In genomic region chrX:19382500-19383145, GRCh38 we compare ENCODE assay signal across 8 cellular contexts. TPM values are rescaled to one million over a fixed set of nuclear protein-coding genes. Genes with fewer than 3 reads are reported as not detected.
DNase-seq lines count a peak whose midpoint lies in the region; ATAC-seq and TF ChIP-seq lines count a peak whose summit lies in the region.

No MANE protein-coding gene starts in this region.

- no peaks in the 10 kb centered on the region for H3K27me3 Mint-ChIP-seq in activated naive CD8-positive, alpha-beta T cell treated with anti-CD3 and anti-CD28 coated beads, Interleukin-2, amount 10 ng/mL, durations not matched to agents 7 days and 5 days

- H3K4me3 ChIP-seq in iPS DF 6.9 (ENCODE audit: low read length), result no peak overlapping the region

- peak; percentile 28 for DNase-seq in HPDE6-E6E7 (ENCODE audit: extremely low spot score)
- DNase-seq in SK-MEL-5 (ENCODE audit: low read depth, low spot score), result peak; percentile 63
- peak; percentile 56 for DNase-seq in activated naive CD8-positive, alpha-beta T cell treated with anti-CD3 and anti-CD28 coated beads, Interleukin-2, amount 10 ng/mL, durations not matched to agents 7 days and 5 days
- DNase-seq in iPS DF 6.9 (ENCODE audit: low read depth, low spot score), result peak; percentile 33
- peak; percentile 49 to 66 for DNase-seq in stimulated activated CD4-positive, alpha-beta T cell treated with anti-CD3 and anti-CD28 coated beads, Interleukin-2, amount 100 ng/mL, for 24 hours
- DNase-seq in EL, result no peak

- no peaks in the 10 kb centered on the region for H3K36me3 ChIP-seq in iPS DF 6.9 (ENCODE audit: control insufficient read depth, insufficient read depth, low read length)

- H3K4me3 Mint-ChIP-seq in activated naive CD8-positive, alpha-beta T cell treated with anti-CD3 and anti-CD28 coated beads, Interleukin-2, amount 10 ng/mL, durations not matched to agents 7 days and 5 days, result no peak overlapping the region

- no peak overlapping the region for H3K27ac ChIP-seq in iPS DF 6.9 (ENCODE audit: low read length)

- WGBS in iPS DF 6.9 (ENCODE audit: insufficient coverage, insufficient read length), result no CpG with 5 or more reads among the region's 16 CpGs

- no peaks in the 10 kb centered on the region for H3K9me3 Mint-ChIP-seq in activated naive CD8-positive, alpha-beta T cell treated with anti-CD3 and anti-CD28 coated beads, Interleukin-2, amount 10 ng/mL, durations not matched to agents 7 days and 5 days

- no peaks in the 10 kb centered on the region for H3K4me1 Mint-ChIP-seq in activated naive CD8-positive, alpha-beta T cell treated with anti-CD3 and anti-CD28 coated beads, Interleukin-2, amount 10 ng/mL, durations not matched to agents 7 days and 5 days

- no peaks in the 10 kb centered on the region for H3K9me3 ChIP-seq in iPS DF 6.9 (ENCODE audit: control insufficient read depth, insufficient read depth, low read length)

- no peaks in the 10 kb centered on the region for H3K27me3 ChIP-seq in iPS DF 6.9 (ENCODE audit: control insufficient read depth, insufficient read depth, low read length)

- POLR2A ChIA-PET in activated naive CD8-positive, alpha-beta T cell treated with anti-CD3 and anti-CD28 coated beads, Interleukin-2, amount 10 ng/mL, durations not matched to agents 7 days and 5 days (lab: Charles Lee), result no interaction called here

- H3K4me1 ChIP-seq in iPS DF 6.9 (ENCODE audit: control insufficient read depth, insufficient read depth, low read length), result no peaks in the 10 kb centered on the region; the same call in 1 of the 2 replicates

- ATAC-seq in activated naive CD8-positive, alpha-beta T cell treated with anti-CD3 and anti-CD28 coated beads, Interleukin-2, amount 10 ng/mL, durations not matched to agents 7 days and 5 days (ENCODE audit: low read depth), result peak; percentile 78
- no peak for ATAC-seq in GM18873 (IDR thresholded peaks at IDR 0.05; ENCODE audit: low FRiP score, unreplicated experiment)

- TF ChIP-seq CTCF in GM12874 (IDR thresholded peaks at IDR 0.05; ENCODE audit: insufficient read depth, low read depth, low read length), result peak; percentile 66

- no peaks in the 10 kb centered on the region for H3K36me3 Mint-ChIP-seq in activated naive CD8-positive, alpha-beta T cell treated with anti-CD3 and anti-CD28 coated beads, Interleukin-2, amount 10 ng/mL, durations not matched to agents 7 days and 5 days

- in situ Hi-C loops in SK-MEL-5 (cut with HindIII; ENCODE audit: low pct_unique_long_range_greater_than_20kb, low sequenced_read_pairs), result no loop called here

- no peak overlapping the region for H3K27ac Mint-ChIP-seq in activated naive CD8-positive, alpha-beta T cell treated with anti-CD3 and anti-CD28 coated beads, Interleukin-2, amount 10 ng/mL, durations not matched to agents 7 days and 5 days

RNA-seq across cellular contexts. Expression of gene PDHA1, which starts 38.9 kb away (rescaled TPM):
- total RNA-seq in SK-MEL-5 (2014; rRNA removed; shearing (Covaris generic)), result 220 and 264 TPM in 2 replicates
- polyA plus RNA-seq in SK-MEL-5 (2015; cell fraction: cytosol; rRNA removed), result 158 TPM in 2 replicates
- 141 and 166 TPM in 2 replicates for polyA plus RNA-seq in SK-MEL-5 (2015; cell fraction: nucleus; rRNA removed)
- 100 to 1,000 TPM; 151 TPM for total RNA-seq in activated naive CD8-positive, alpha-beta T cell treated with anti-CD3 and anti-CD28 coated beads, Interleukin-2, amount 10 ng/mL, durations not matched to agents 7 days and 5 days
